In genomic region chr14:73633517-73634332, GRCh38 we compare ENCODE assay signal across 8 cellular contexts. TPM values are rescaled to one million over a fixed set of nuclear protein-coding genes. Genes with fewer than 3 reads are reported as not detected.
A peak's percentile ranks its signal among the peaks of the same experiment; 100 is the strongest.
DNase-seq lines count a peak whose midpoint lies in the region; ATAC-seq and TF ChIP-seq lines count a peak whose summit lies in the region.

No MANE protein-coding gene starts in this region.

- H3K4me1 ChIP-seq in OCI-LY3 (ENCODE audit: low read length) (peaks cover 10% of the 10 kb centered on the region), mucosa of rectum (ENCODE audit: control insufficient read depth in 2 of 2, insufficient read depth in 2 of 2, low read length in 2 of 2) (peaks cover 7 to 8% of the 10 kb centered on the region in 2 donors)

- H2AFZ ChIP-seq in OCI-LY3 (ENCODE audit: low read depth, low read length): peak overlapping the region; percentile 96

- H3K9ac ChIP-seq in OCI-LY3 (ENCODE audit: low read length) (peak overlapping the region; percentile 60), mucosa of rectum (ENCODE audit: low read depth in 1 of 2, low read length in 2 of 2) (peak overlapping the region; percentile 47 to 71)

- H3K79me2 ChIP-seq in OCI-LY3 (ENCODE audit: low read length): no peaks in the 10 kb centered on the region

- DNase-seq in ELF-1 (ENCODE audit: low read depth, low spot score) (peak; percentile 77), HS-27A (ENCODE audit: low read depth) (peak; percentile 41)
- peak; percentile 62 to 71 for DNase-seq in activated T-cell treated with anti-CD3 and anti-CD28 coated beads, Interleukin-2, amount 50 U/mL, for 72 hours
- peak; percentile 39 to 47 for DNase-seq in stimulated activated CD8-positive, alpha-beta memory T cell treated with anti-CD3 and anti-CD28 coated beads, Interleukin-7, amount 100 ng/mL, for 4 hours (ENCODE audit: low read depth in 2 of 2)

- peak overlapping the region; percentile 80 for H3K4me3 ChIP-seq in OCI-LY3 (ENCODE audit: low read length)
- peak overlapping the region; percentile 69 to 76 for H3K4me3 ChIP-seq in mucosa of rectum (ENCODE audit: low read length in 2 of 2)

- H3K27ac ChIP-seq in OCI-LY3 (ENCODE audit: low read length): no peak overlapping the region
- H3K27ac ChIP-seq in mucosa of rectum (ENCODE audit: low read depth in 2 of 2, low read length in 2 of 2): peak overlapping the region in 1 of 2 donors; percentile 16

- no peaks in the 10 kb centered on the region for H3K36me3 Mint-ChIP-seq in activated T-cell treated with anti-CD3 and anti-CD28 coated beads, Interleukin-2, amount 50 U/mL, for 72 hours (ENCODE audit: insufficient read depth in 2 of 2)

- H3K4me1 Mint-ChIP-seq in activated T-cell treated with anti-CD3 and anti-CD28 coated beads, Interleukin-2, amount 50 U/mL, for 72 hours (ENCODE audit: low read depth): peaks cover 13% of the 10 kb centered on the region

- H3K36me3 ChIP-seq in OCI-LY3 (replicated peaks; ENCODE audit: low read depth, low read length): no peaks in the 10 kb centered on the region
- no peaks in the 10 kb centered on the region for H3K36me3 ChIP-seq in mucosa of rectum (ENCODE audit: control insufficient read depth in 2 of 2, insufficient read depth in 2 of 2, low read length in 2 of 2)

- peak; percentile 86 to 90 for ATAC-seq in activated T-cell treated with anti-CD3 and anti-CD28 coated beads, Interleukin-2, amount 50 U/mL, for 72 hours (replicated peaks in 1 of 2)
- ATAC-seq in esophagus mucosa (peak; percentile 69), HG03520 (IDR thresholded peaks at IDR 0.05; ENCODE audit: unreplicated experiment) (no peak)

- H3K4me3 Mint-ChIP-seq in activated T-cell treated with anti-CD3 and anti-CD28 coated beads, Interleukin-2, amount 50 U/mL, for 72 hours: peak overlapping the region; percentile 75 to 84

- no peaks in the 10 kb centered on the region for H4K20me1 ChIP-seq in OCI-LY3 (ENCODE audit: insufficient read depth, low read length)

- H3K9me3 ChIP-seq in OCI-LY3 (ENCODE audit: insufficient read depth, low read length): no peaks in the 10 kb centered on the region
- no peaks in the 10 kb centered on the region for H3K9me3 ChIP-seq in mucosa of rectum (ENCODE audit: control insufficient read depth in 2 of 2, low read length in 2 of 2)

- peak; percentile 89 for TF ChIP-seq CTCF in OCI-LY3 (IDR thresholded peaks at IDR 0.05; ENCODE audit: low read depth, low read length)

- H3K27me3 ChIP-seq in OCI-LY3 (ENCODE audit: low read depth, low read length): peaks cover 19% of the 10 kb centered on the region
- no peaks in the 10 kb centered on the region for H3K27me3 ChIP-seq in mucosa of rectum (ENCODE audit: control insufficient read depth in 2 of 2, insufficient read depth in 2 of 2, low read length in 2 of 2)

- H3K9me3 Mint-ChIP-seq in activated T-cell treated with anti-CD3 and anti-CD28 coated beads, Interleukin-2, amount 50 U/mL, for 72 hours: no peaks in the 10 kb centered on the region

- H3K27ac Mint-ChIP-seq in activated T-cell treated with anti-CD3 and anti-CD28 coated beads, Interleukin-2, amount 50 U/mL, for 72 hours: no peak overlapping the region

- peak overlapping the region; percentile 92 for H3K4me2 ChIP-seq in OCI-LY3 (ENCODE audit: low read length)

- no peaks in the 10 kb centered on the region for H3K27me3 Mint-ChIP-seq in activated T-cell treated with anti-CD3 and anti-CD28 coated beads, Interleukin-2, amount 50 U/mL, for 72 hours (ENCODE audit: low read depth)

RNA-seq across cellular contexts. Expression of gene DNAL1, which starts 11.1 kb away (rescaled TPM):
- 1 to 10 TPM; 6.8 to 8.3 TPM for total RNA-seq in activated T-cell treated with anti-CD3 and anti-CD28 coated beads, Interleukin-2, amount 50 U/mL, for 72 hours
- total RNA-seq in esophagus mucosa: 4.1 TPM

RNA-seq across cellular contexts. Expression of gene ACOT6, which starts 21.4 kb away (rescaled TPM):
- total RNA-seq in activated T-cell treated with anti-CD3 and anti-CD28 coated beads, Interleukin-2, amount 50 U/mL, for 72 hours: not detected
- total RNA-seq in esophagus mucosa: not detected

RNA-seq across cellular contexts. Expression of gene ACOT4, which starts 42.1 kb away (rescaled TPM):
- total RNA-seq in activated T-cell treated with anti-CD3 and anti-CD28 coated beads, Interleukin-2, amount 50 U/mL, for 72 hours: 1 to 10 TPM; 4.4 to 5.2 TPM
- total RNA-seq in esophagus mucosa: 1.0 TPM
